Comparison of ENCODE assay signal across 1 cellular context in the genomic region with DNA sequence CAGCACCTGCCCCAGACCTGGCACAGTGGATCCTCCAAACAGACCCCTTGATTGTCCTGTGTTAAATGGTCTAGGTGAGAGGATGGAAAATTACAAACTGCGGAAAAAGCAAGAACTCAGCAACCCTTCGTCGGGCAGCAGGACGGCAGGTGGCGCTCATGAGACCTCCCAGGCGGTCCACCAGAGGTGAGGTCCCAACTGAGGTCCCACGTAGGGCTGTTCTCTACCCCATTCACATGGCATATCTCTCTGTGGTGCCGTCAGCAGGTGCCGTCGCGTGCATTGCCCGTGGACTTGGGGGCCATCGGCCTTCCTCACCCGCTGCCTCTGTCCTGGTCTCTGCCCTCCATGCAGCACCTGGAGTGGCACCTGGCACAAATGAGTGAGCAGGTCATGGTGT.
TF ChIP-seq lines count a peak whose summit lies in the region.

No MANE protein-coding gene starts in this region.

TF ChIP-seq in K562, 482 proteins besides CTCF, POLR2A, EP300 and RAD21:
- TF ChIP-seq SMC3 (conservative IDR thresholded peaks at IDR 0.05; ENCODE audit: insufficient read depth, low read depth, low read length) (peak; percentile 27; the same call in 1 of the 2 replicates), MITF (IDR thresholded peaks at IDR 0.05) (no peak)
